In genomic region chr12:50188875-50189575, GRCh38 we compare ENCODE assay signal across 8 cellular contexts. TPM values are rescaled to one million over a fixed set of nuclear protein-coding genes. Genes with fewer than 3 reads are reported as not detected.
DNase-seq lines count a peak whose midpoint lies in the region; ATAC-seq and TF ChIP-seq lines count a peak whose summit lies in the region.
"Had no signal": no experiment of that assay in that cellular context is flagged by ENCODE, and none has a peak within 500 bp of the region (broad histone marks: within the 10 kb centered on the region; RNA-seq: fewer than 3 reads in every experiment).

No MANE protein-coding gene starts in this region.

- peak overlapping the region in 1 of 2 donors; percentile 38 for H3K9ac ChIP-seq in mucosa of rectum (ENCODE audit: low read depth in 1 of 2, low read length in 2 of 2)

- no peaks in the 10 kb centered on the region for H3K9me3 Mint-ChIP-seq in activated naive CD8-positive, alpha-beta T cell (ENCODE audit: low read depth)

- H3K4me3 Mint-ChIP-seq in activated naive CD8-positive, alpha-beta T cell = peak overlapping the region; percentile 58

- no peaks in the 10 kb centered on the region for H3K27me3 Mint-ChIP-seq in activated naive CD8-positive, alpha-beta T cell

- peaks cover 42% of the 10 kb centered on the region for H3K4me1 Mint-ChIP-seq in activated naive CD8-positive, alpha-beta T cell (ENCODE audit: low read depth)

- DNase-seq in Peyer's patch (peak in 2 of 3 donors; percentile 45 to 68), tibial artery (no peak), NCI-H2107 (lab: John Stamatoyannopoulos, UW) (no peak), NOMO-1 (lab: John Stamatoyannopoulos, UW; ENCODE audit: unreplicated experiment in 2 of 2) (no peak)
- DNase-seq: substantia nigra had no signal

- TF ChIP-seq POLR2A in Peyer's patch (IDR thresholded peaks at IDR 0.05) = no peak

- peak overlapping the region in 2 of 4 donors; percentile 22 to 54 for H3K27ac ChIP-seq in Peyer's patch
- H3K27ac ChIP-seq in mucosa of rectum (ENCODE audit: low read depth in 2 of 2, low read length in 2 of 2) = peak overlapping the region; percentile 33 to 75
- peak overlapping the region; percentile 70 to 72 for H3K27ac ChIP-seq in tibial artery

- no peaks in the 10 kb centered on the region for H3K9me3 ChIP-seq in Peyer's patch
- H3K9me3 ChIP-seq in mucosa of rectum (ENCODE audit: control insufficient read depth in 2 of 2, low read length in 2 of 2) = no peaks in the 10 kb centered on the region
- no peaks in the 10 kb centered on the region for H3K9me3 ChIP-seq in tibial artery

- H3K4me3 ChIP-seq in Peyer's patch (no peak overlapping the region), mucosa of rectum (ENCODE audit: low read length in 2 of 2) (no peak overlapping the region), tibial artery (no peak overlapping the region)

- TF ChIP-seq CTCF in Peyer's patch (IDR thresholded peaks at IDR 0.05) (no peak), tibial artery (IDR thresholded peaks at IDR 0.05) (no peak)

- H3K27me3 ChIP-seq in Peyer's patch (no peaks in the 10 kb centered on the region), mucosa of rectum (ENCODE audit: control insufficient read depth in 2 of 2, insufficient read depth in 2 of 2, low read length in 2 of 2) (no peaks in the 10 kb centered on the region), tibial artery (no peaks in the 10 kb centered on the region)

- H3K4me1 ChIP-seq in Peyer's patch = peaks cover 0 to 44% (median 0%) of the 10 kb centered on the region in 4 donors
- H3K4me1 ChIP-seq in mucosa of rectum (ENCODE audit: control insufficient read depth in 2 of 2, insufficient read depth in 2 of 2, low read length in 2 of 2) = peaks cover 19 to 55% of the 10 kb centered on the region in 2 donors
- peaks cover 0 to 59% (median 37%) of the 10 kb centered on the region in 4 donors for H3K4me1 ChIP-seq in tibial artery

- no peak for ATAC-seq in HG03354 (IDR thresholded peaks at IDR 0.05; ENCODE audit: poor library complexity, severe bottlenecking, unreplicated experiment)

- peaks cover 0 to 26% (median 0%) of the 10 kb centered on the region in 3 donors for H3K36me3 ChIP-seq in Peyer's patch
- H3K36me3 ChIP-seq in mucosa of rectum (ENCODE audit: control insufficient read depth in 2 of 2, insufficient read depth in 2 of 2, low read length in 2 of 2) = peaks cover 26 to 34% of the 10 kb centered on the region in 2 donors
- H3K36me3 ChIP-seq in tibial artery = peaks cover 0 to 30% (median 24%) of the 10 kb centered on the region in 3 donors

- peak overlapping the region; percentile 91 for H3K27ac Mint-ChIP-seq in activated naive CD8-positive, alpha-beta T cell

- intact Hi-C loops in tibial artery (cut with DNase I; ENCODE audit: low total_unique reads) = loop anchor here (10.0 kb wide), 1 partner anchor 126 kb away; no protein-coding TSS in a partner anchor

- peaks cover 4% of the 10 kb centered on the region for H3K36me3 Mint-ChIP-seq in activated naive CD8-positive, alpha-beta T cell

RNA-seq across cellular contexts. Expression of gene CERS5, which starts 21.9 kb away (rescaled TPM):
- total RNA-seq in Peyer's patch = 10 to 100 TPM; 15.2 to 84.2 (median 23.2) TPM

Comparison
In these comparisons a context has a peak if more than half of its experiments do, and no peak if none do; other contexts are left out.
1. DNase-seq: peak in Peyer's patch (2 of 3); none in tibial artery (0 of 2), NCI-H2107 (single experiment) and NOMO-1 (0 of 2).